ENCODE assay signal across 1 cellular context in the genomic region with DNA sequence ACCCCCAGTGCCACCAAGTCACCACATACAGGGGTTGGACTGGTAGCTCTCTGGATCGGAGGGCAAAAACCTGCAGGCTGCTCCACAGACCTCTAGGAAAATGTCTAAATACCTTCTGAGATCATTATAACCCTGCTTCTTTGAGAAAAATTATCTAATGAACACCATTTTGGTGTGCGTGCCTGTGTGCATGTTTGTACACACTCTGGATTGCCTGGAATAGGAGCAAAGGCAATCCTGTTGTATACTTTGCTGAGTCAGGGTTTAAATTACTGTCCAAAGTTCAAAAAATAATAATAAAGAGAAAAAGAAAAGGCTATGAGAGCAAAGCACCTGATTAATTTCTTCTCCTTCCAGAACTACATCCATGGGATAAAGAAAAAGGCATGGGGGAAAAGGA.
TF ChIP-seq lines count a peak whose summit lies in the region.

No MANE protein-coding gene starts in this region.

TF ChIP-seq in GM23338, 12 proteins besides CTCF, POLR2A, EP300 and RAD21 (continued from another document):
- TF ChIP-seq, protein P1, sequence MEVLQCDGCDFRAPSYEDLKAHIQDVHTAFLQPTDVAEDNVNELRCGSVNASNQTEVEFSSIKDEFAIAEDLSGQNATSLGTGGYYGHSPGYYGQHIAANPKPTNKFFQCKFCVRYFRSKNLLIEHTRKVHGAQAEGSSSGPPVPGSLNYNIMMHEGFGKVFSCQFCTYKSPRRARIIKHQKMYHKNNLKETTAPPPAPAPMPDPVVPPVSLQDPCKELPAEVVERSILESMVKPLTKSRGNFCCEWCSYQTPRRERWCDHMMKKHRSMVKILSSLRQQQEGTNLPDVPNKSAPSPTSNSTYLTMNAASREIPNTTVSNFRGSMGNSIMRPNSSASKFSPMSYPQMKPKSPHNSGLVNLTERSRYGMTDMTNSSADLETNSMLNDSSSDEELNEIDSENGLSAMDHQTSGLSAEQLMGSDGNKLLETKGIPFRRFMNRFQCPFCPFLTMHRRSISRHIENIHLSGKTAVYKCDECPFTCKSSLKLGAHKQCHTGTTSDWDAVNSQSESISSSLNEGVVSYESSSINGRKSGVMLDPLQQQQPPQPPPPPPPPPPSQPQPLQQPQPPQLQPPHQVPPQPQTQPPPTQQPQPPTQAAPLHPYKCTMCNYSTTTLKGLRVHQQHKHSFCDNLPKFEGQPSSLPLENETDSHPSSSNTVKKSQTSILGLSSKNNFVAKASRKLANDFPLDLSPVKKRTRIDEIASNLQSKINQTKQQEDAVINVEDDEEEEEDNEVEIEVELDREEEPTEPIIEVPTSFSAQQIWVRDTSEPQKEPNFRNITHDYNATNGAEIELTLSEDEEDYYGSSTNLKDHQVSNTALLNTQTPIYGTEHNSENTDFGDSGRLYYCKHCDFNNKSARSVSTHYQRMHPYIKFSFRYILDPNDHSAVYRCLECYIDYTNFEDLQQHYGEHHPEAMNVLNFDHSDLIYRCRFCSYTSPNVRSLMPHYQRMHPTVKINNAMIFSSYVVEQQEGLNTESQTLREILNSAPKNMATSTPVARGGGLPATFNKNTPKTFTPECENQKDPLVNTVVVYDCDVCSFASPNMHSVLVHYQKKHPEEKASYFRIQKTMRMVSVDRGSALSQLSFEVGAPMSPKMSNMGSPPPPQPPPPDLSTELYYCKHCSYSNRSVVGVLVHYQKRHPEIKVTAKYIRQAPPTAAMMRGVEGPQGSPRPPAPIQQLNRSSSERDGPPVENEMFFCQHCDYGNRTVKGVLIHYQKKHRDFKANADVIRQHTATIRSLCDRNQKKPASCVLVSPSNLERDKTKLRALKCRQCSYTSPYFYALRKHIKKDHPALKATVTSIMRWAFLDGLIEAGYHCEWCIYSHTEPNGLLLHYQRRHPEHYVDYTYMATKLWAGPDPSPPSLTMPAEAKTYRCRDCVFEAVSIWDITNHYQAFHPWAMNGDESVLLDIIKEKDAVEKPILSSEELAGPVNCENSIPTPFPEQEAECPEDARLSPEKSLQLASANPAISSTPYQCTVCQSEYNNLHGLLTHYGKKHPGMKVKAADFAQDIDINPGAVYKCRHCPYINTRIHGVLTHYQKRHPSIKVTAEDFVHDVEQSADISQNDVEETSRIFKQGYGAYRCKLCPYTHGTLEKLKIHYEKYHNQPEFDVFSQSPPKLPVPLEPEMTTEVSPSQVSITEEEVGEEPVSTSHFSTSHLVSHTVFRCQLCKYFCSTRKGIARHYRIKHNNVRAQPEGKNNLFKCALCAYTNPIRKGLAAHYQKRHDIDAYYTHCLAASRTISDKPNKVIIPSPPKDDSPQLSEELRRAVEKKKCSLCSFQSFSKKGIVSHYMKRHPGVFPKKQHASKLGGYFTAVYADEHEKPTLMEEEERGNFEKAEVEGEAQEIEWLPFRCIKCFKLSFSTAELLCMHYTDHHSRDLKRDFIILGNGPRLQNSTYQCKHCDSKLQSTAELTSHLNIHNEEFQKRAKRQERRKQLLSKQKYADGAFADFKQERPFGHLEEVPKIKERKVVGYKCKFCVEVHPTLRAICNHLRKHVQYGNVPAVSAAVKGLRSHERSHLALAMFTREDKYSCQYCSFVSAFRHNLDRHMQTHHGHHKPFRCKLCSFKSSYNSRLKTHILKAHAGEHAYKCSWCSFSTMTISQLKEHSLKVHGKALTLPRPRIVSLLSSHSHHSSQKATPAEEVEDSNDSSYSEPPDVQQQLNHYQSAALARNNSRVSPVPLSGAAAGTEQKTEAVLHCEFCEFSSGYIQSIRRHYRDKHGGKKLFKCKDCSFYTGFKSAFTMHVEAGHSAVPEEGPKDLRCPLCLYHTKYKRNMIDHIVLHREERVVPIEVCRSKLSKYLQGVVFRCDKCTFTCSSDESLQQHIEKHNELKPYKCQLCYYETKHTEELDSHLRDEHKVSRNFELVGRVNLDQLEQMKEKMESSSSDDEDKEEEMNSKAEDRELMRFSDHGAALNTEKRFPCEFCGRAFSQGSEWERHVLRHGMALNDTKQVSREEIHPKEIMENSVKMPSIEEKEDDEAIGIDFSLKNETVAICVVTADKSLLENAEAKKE (CRISPR knock-in tag; IDR thresholded peaks at IDR 0.05): no peak
- TF ChIP-seq, protein P2, sequence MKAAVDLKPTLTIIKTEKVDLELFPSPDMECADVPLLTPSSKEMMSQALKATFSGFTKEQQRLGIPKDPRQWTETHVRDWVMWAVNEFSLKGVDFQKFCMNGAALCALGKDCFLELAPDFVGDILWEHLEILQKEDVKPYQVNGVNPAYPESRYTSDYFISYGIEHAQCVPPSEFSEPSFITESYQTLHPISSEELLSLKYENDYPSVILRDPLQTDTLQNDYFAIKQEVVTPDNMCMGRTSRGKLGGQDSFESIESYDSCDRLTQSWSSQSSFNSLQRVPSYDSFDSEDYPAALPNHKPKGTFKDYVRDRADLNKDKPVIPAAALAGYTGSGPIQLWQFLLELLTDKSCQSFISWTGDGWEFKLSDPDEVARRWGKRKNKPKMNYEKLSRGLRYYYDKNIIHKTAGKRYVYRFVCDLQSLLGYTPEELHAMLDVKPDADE (IDR thresholded peaks at IDR 0.05): no peak
- TF ChIP-seq CREB1 (CRISPR knock-in tag; IDR thresholded peaks at IDR 0.05; ENCODE audit: low read depth) (no peak), STAT1 (IDR thresholded peaks at IDR 0.05; ENCODE audit: unreplicated experiment) (no peak), NANOG (IDR thresholded peaks at IDR 0.05; ENCODE audit: borderline replicate concordance) (no peak), ZNF114 (CRISPR knock-in tag; IDR thresholded peaks at IDR 0.05) (no peak), JUNB (IDR thresholded peaks at IDR 0.05; ENCODE audit: unreplicated experiment) (no peak)
